In genomic region chr3:112409061-112409460, GRCh38 we compare ENCODE assay signal across 10 cellular contexts.
"Had no signal": no experiment of that assay in that cellular context is flagged by ENCODE, and none has a peak within 500 bp of the region (broad histone marks: within the 10 kb centered on the region; RNA-seq: fewer than 3 reads in every experiment).

No MANE protein-coding gene starts in this region.

- FAIRE-seq: astrocyte had no signal

- DNase-seq: activated CD4-positive, alpha-beta T cell treated with anti-CD3 and anti-CD28 coated beads for 36 hours; activated CD8-positive, alpha-beta T cell treated with anti-CD3 and anti-CD28 coated beads, Interleukin-2, amount 10 ng/mL, durations not matched to agents 7 days and 5 days; activated naive CD4-positive, alpha-beta T cell treated with Interleukin-2 at 50 U/mL for 16 hours; effector memory CD4-positive, alpha-beta T cell; mammary epithelial cell; nephron progenitor cell; stimulated activated CD4-positive, alpha-beta T cell treated with anti-CD3 and anti-CD28 coated beads, Interleukin-4, amount 100 ng/mL, for 4 hours; T-helper 17 cell had no signal

- ATAC-seq: activated CD4-positive, alpha-beta T cell treated with anti-CD3 and anti-CD28 coated beads for 36 hours; activated CD8-positive, alpha-beta T cell treated with anti-CD3 and anti-CD28 coated beads, Interleukin-2, amount 10 ng/mL, durations not matched to agents 7 days and 5 days; gastroesophageal sphincter; T-helper 17 cell had no signal
